8 cellular contexts compared by ENCODE assay signal in genomic region chr14:96363751-96364336, GRCh38. TPM values are rescaled to one million over a fixed set of nuclear protein-coding genes. Genes with fewer than 3 reads are reported as not detected.
DNase-seq lines count a peak whose midpoint lies in the region; ATAC-seq and TF ChIP-seq lines count a peak whose summit lies in the region.

No MANE protein-coding gene starts in this region.

- H3K27me3 Mint-ChIP-seq in activated naive CD8-positive, alpha-beta T cell: no peaks in the 10 kb centered on the region

- peak overlapping the region; percentile 88 for H3K4me3 Mint-ChIP-seq in activated naive CD8-positive, alpha-beta T cell

- TF ChIP-seq POLR2A in prostate gland (IDR thresholded peaks at IDR 0.05): no peak

- H3K4me1 ChIP-seq in OCI-LY3 (ENCODE audit: low read length) (peaks cover 17% of the 10 kb centered on the region), left ventricle myocardium inferior (peaks cover 52% of the 10 kb centered on the region), prostate gland (replicated peaks) (peaks cover 4% of the 10 kb centered on the region)

- no peaks in the 10 kb centered on the region for H3K27me3 ChIP-seq in OCI-LY3 (ENCODE audit: low read depth, low read length)
- no peaks in the 10 kb centered on the region for H3K27me3 ChIP-seq in left ventricle myocardium inferior (ENCODE audit: low read depth)
- no peaks in the 10 kb centered on the region for H3K27me3 ChIP-seq in prostate gland (replicated peaks; ENCODE audit: insufficient read depth)

- DNase-seq in AG09309 (ENCODE audit: low read depth) (no peak), left ventricle myocardium inferior (no peak), prostate gland (ENCODE audit: low spot score) (peak; percentile 46), SKM-1 treated with dmso at 0.1 percent for 144 hours (lab: John Stamatoyannopoulos, UW; ENCODE audit: unreplicated experiment) (no peak)

- peaks cover 2% of the 10 kb centered on the region for H3K9me3 Mint-ChIP-seq in activated naive CD8-positive, alpha-beta T cell (ENCODE audit: low read depth)

- H3K9me3 ChIP-seq in OCI-LY3 (ENCODE audit: insufficient read depth, low read length) (no peaks in the 10 kb centered on the region), left ventricle myocardium inferior (replicated peaks) (no peaks in the 10 kb centered on the region), prostate gland (no peaks in the 10 kb centered on the region)

- peak overlapping the region; percentile 47 for H3K27ac Mint-ChIP-seq in activated naive CD8-positive, alpha-beta T cell

- H3K9ac ChIP-seq in OCI-LY3 (ENCODE audit: low read length): peak overlapping the region; percentile 68

- peaks cover 60% of the 10 kb centered on the region for H3K4me1 Mint-ChIP-seq in activated naive CD8-positive, alpha-beta T cell (ENCODE audit: low read depth)

- H4K20me1 ChIP-seq in OCI-LY3 (ENCODE audit: insufficient read depth, low read length): 0 out of 2 replicates have a peak, but pooled peaks cover 3% of the 10 kb centered on the region

- H3K4me3 ChIP-seq in AG09309 (ENCODE audit: control insufficient read depth, low read depth, low read length) (peak overlapping the region; percentile 98), OCI-LY3 (ENCODE audit: low read length) (peak overlapping the region; percentile 87), left ventricle myocardium inferior (peak overlapping the region; percentile 90), prostate gland (peak overlapping the region; percentile 97 to 98)

- H3K36me3 ChIP-seq in OCI-LY3 (replicated peaks; ENCODE audit: low read depth, low read length) (no peaks in the 10 kb centered on the region), left ventricle myocardium inferior (no peaks in the 10 kb centered on the region), prostate gland (no peaks in the 10 kb centered on the region)

- H3K27ac ChIP-seq in OCI-LY3 (ENCODE audit: low read length) (peak overlapping the region; percentile 14; the same call in 1 of the 2 replicates), left ventricle myocardium inferior (replicated peaks) (peak overlapping the region; percentile 92), prostate gland (peak overlapping the region; percentile 95 to 98)

- intact Hi-C loops in left ventricle myocardium inferior (cut with micrococcal nuclease): no loop called here
- intact Hi-C loops in prostate gland (cut with DNase I): loop anchor here (10.0 kb wide), 1 partner anchor 829 kb away; the partner anchor contains the start of gene GLRX5

- peak overlapping the region; percentile 95 for H3K4me2 ChIP-seq in OCI-LY3 (ENCODE audit: low read length)

- WGBS in prostate gland: under 1% methylated on average over 33 of the region's 38 CpGs

- peak overlapping the region; percentile 19; the same call in 1 of the 2 replicates for H2AFZ ChIP-seq in OCI-LY3 (ENCODE audit: low read depth, low read length)

- peaks cover 60% of the 10 kb centered on the region for H3K79me2 ChIP-seq in OCI-LY3 (ENCODE audit: low read length)

- peaks cover 11% of the 10 kb centered on the region for H3K36me3 Mint-ChIP-seq in activated naive CD8-positive, alpha-beta T cell

- TF ChIP-seq CTCF in AG09309 (IDR thresholded peaks at IDR 0.05; ENCODE audit: control insufficient read depth, insufficient read depth, low read depth, low read length, missing control alignments) (no peak), OCI-LY3 (IDR thresholded peaks at IDR 0.05; ENCODE audit: low read depth, low read length) (no peak), left ventricle myocardium inferior (IDR thresholded peaks at IDR 0.05; ENCODE audit: borderline replicate concordance) (no peak), prostate gland (IDR thresholded peaks at IDR 0.05) (no peak)

- ATAC-seq in GM18907 (IDR thresholded peaks at IDR 0.05; ENCODE audit: unreplicated experiment): peak; percentile 30
- ATAC-seq in HG03159 (IDR thresholded peaks at IDR 0.05; ENCODE audit: unreplicated experiment): peak; percentile 25

RNA-seq across cellular contexts. Expression of gene GSKIP, which starts 0.5 kb away (rescaled TPM):
- 12.1 TPM for total RNA-seq in left ventricle myocardium inferior
- total RNA-seq in prostate gland: 10 to 100 TPM; 10.7 to 28.9 TPM

RNA-seq across cellular contexts. Expression of gene ATG2B, which starts 0.7 kb away (rescaled TPM):
- total RNA-seq in left ventricle myocardium inferior (10.0 TPM), prostate gland (10 to 100 TPM; 24.5 to 43.3 TPM)

RNA-seq across cellular contexts. Expression of gene AK7, which starts 28.1 kb away (rescaled TPM):
- total RNA-seq in left ventricle myocardium inferior (0.41 TPM), prostate gland (1 to 10 TPM; 3.3 to 4.0 TPM)

Comparison
In these comparisons a context has a peak if more than half of its experiments do, and no peak if none do; other contexts are left out.
1. H3K27ac ChIP-seq: peak in every context shown above with its lines; median percentile 96 in prostate gland; 92 in left ventricle myocardium inferior; 14 in OCI-LY3.